In genomic region chr6:156617376-156617775, GRCh38 we compare ENCODE assay signal across 10 cellular contexts.
DNase-seq lines count a peak whose midpoint lies in the region; ATAC-seq, FAIRE-seq and TF ChIP-seq lines count a peak whose summit lies in the region.
"Had no signal": no experiment of that assay in that cellular context is flagged by ENCODE, and none has a peak within 500 bp of the region (broad histone marks: within the 10 kb centered on the region; RNA-seq: fewer than 3 reads in every experiment).

No MANE protein-coding gene starts in this region.

- no peak overlapping the region for H3K27ac ChIP-seq in RWPE1
- H3K27ac ChIP-seq: gastroesophageal sphincter had no signal

- H3K4me3 ChIP-seq in retinal pigment epithelial cell (ENCODE audit: low read length) = no peak overlapping the region
- H3K4me3 ChIP-seq: gastroesophageal sphincter had no signal

- H3K4me1 Mint-ChIP-seq in stimulated activated naive B cell treated with anti-CD40 and anti-IgM and Interleukin-4, amounts not matched to agents 10 μg/mL and 1 μg/mL and 100 μg/mL, for 72 hours = peaks cover 8 to 15% of the 10 kb centered on the region in 2 donors

- FAIRE-seq in D721Med (lab: Jason Lieb, UNC) = no peak

- peaks cover 14 to 17% of the 10 kb centered on the region in 2 donors for H3K9me3 Mint-ChIP-seq in stimulated activated naive B cell treated with anti-CD40 and anti-IgM and Interleukin-4, amounts not matched to agents 10 μg/mL and 1 μg/mL and 100 μg/mL, for 72 hours

- POLR2A ChIA-PET in RWPE1 (lab: Yijun Ruan, JAX; ENCODE audit: low non-redundant PET) = no interaction called here

- peak; percentile 96 for DNase-seq in HT-29 (ENCODE audit: low spot score)
- peak; percentile 30 for DNase-seq in RWPE1 (ENCODE audit: low spot score)
- peak; percentile 51 for DNase-seq in glomerular visceral epithelial cell (ENCODE audit: extremely low spot score)
- DNase-seq in retinal pigment epithelial cell (ENCODE audit: low read depth) = peak; percentile 95
- no peak for DNase-seq in NCI-H446 treated with DMSO at 0.1 percent for 48 hours (lab: John Stamatoyannopoulos, UW)
- no peak for DNase-seq in D721Med (ENCODE audit: insufficient read length, low spot score)
- no peak for DNase-seq in stimulated activated naive B cell treated with anti-CD40 and anti-IgM and Interleukin-4, amounts not matched to agents 10 μg/mL and 1 μg/mL and 100 μg/mL, for 72 hours
- DNase-seq: IMR-90 had no signal

- TF ChIP-seq CTCF in RWPE1 (conservative IDR thresholded peaks at IDR 0.05; ENCODE audit: low read depth) = no peak
- TF ChIP-seq CTCF in retinal pigment epithelial cell (conservative IDR thresholded peaks at IDR 0.05; ENCODE audit: low read depth, low read length) = peak; percentile 27
- no peak for TF ChIP-seq CTCF in D721Med (IDR thresholded peaks at IDR 0.05; ENCODE audit: insufficient read depth, missing control alignments)

- CTCF ChIA-PET in RWPE1 (lab: Yijun Ruan, JAX) = no interaction called here

- no peaks in the 10 kb centered on the region for H3K27me3 Mint-ChIP-seq in stimulated activated naive B cell treated with anti-CD40 and anti-IgM and Interleukin-4, amounts not matched to agents 10 μg/mL and 1 μg/mL and 100 μg/mL, for 72 hours

- H3K36me3 Mint-ChIP-seq in stimulated activated naive B cell treated with anti-CD40 and anti-IgM and Interleukin-4, amounts not matched to agents 10 μg/mL and 1 μg/mL and 100 μg/mL, for 72 hours = peaks cover 15 to 16% of the 10 kb centered on the region in 2 donors

- ATAC-seq in GM19351 (IDR thresholded peaks at IDR 0.05; ENCODE audit: unreplicated experiment) = no peak
- ATAC-seq in stimulated activated naive B cell treated with anti-CD40 and anti-IgM and Interleukin-4, amounts not matched to agents 10 μg/mL and 1 μg/mL and 100 μg/mL, for 72 hours (replicated peaks) = no peak
- ATAC-seq: gastroesophageal sphincter had no signal

- H3K4me3 Mint-ChIP-seq in stimulated activated naive B cell treated with anti-CD40 and anti-IgM and Interleukin-4, amounts not matched to agents 10 μg/mL and 1 μg/mL and 100 μg/mL, for 72 hours = no peak overlapping the region

- H3K27ac Mint-ChIP-seq in stimulated activated naive B cell treated with anti-CD40 and anti-IgM and Interleukin-4, amounts not matched to agents 10 μg/mL and 1 μg/mL and 100 μg/mL, for 72 hours = no peak overlapping the region

Comparison
In these comparisons a context has a peak if more than half of its experiments do, and no peak if none do; other contexts are left out.
1. DNase-seq: peak in HT-29 (single experiment), RWPE1 (single experiment), glomerular visceral epithelial cell (single experiment) and retinal pigment epithelial cell (single experiment); none in NCI-H446 treated with DMSO at 0.1 percent for 48 hours (single experiment), D721Med (single experiment) and stimulated activated naive B cell treated with anti-CD40 and anti-IgM and Interleukin-4, amounts not matched to agents 10 μg/mL and 1 μg/mL and 100 μg/mL, for 72 hours (single experiment).